8 cellular contexts compared by ENCODE assay signal in the genomic region with DNA sequence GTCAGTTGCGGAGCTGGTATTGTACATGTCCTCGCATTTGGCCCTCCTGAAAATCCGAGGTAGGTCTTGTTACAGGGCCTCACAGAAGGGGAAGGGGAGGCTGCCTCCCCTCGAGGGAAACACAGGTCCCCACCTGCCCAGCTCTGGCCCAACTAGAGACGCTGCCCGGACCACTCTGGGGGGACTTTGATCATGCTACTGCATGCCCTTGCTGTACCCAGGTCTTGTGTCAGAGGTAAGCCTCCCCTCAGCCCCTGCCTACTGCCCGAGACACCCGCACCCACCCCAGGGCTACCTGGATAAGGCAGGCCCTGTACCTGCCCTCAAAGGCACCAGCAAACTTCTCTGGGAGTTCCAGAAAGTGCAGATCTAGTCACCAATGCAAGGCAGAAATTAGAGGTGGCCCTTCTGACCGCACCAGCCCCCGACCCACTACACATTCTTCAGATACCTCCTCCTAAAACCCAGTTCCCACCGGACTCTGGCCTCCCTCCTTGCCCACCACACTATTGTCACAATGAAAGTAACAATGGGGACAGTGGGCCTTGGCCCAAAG. TPM values are rescaled to one million over a fixed set of nuclear protein-coding genes. Genes with fewer than 3 reads are reported as not detected.
DNase-seq lines count a peak whose midpoint lies in the region; ATAC-seq and TF ChIP-seq lines count a peak whose summit lies in the region.

No MANE protein-coding gene starts in this region.

- no peak overlapping the region for H2BK15ac ChIP-seq in mesenchymal stem cell (ENCODE audit: low read depth, poor library complexity, severe bottlenecking)

- H3K9ac ChIP-seq in mesenchymal stem cell (ENCODE audit: low read length), result peak overlapping the region; percentile 96

- H3K9me3 Mint-ChIP-seq in activated naive CD8-positive, alpha-beta T cell treated with anti-CD3 and anti-CD28 coated beads, Interleukin-2, amount 10 ng/mL, durations not matched to agents 7 days and 5 days, result no peaks in the 10 kb centered on the region

- H3K23ac ChIP-seq in mesenchymal stem cell (ENCODE audit: low read length in 2 of 2), result no peak overlapping the region

- H3K18ac ChIP-seq in mesenchymal stem cell (ENCODE audit: low read depth in 1 of 2, low read length in 2 of 2), result no peak overlapping the region

- H3K27me3 ChIP-seq in mesenchymal stem cell (ENCODE audit: control insufficient read depth in 1 of 2, insufficient read depth in 1 of 2, low read length in 2 of 2) (no peaks in the 10 kb centered on the region), aorta (ENCODE audit: control insufficient read depth in 1 of 2, insufficient read depth in 2 of 2, low read length in 1 of 2) (no peaks in the 10 kb centered on the region), thyroid gland (no peaks in the 10 kb centered on the region)

- H3K4me3 ChIP-seq in mesenchymal stem cell (ENCODE audit: insufficient read depth in 1 of 2, low read depth in 1 of 2, low read length in 2 of 2) (peak overlapping the region in 1 of 2 experiments; percentile 96), aorta (ENCODE audit: low read length in 2 of 2) (no peak overlapping the region), thyroid gland (replicated peaks in 1 of 3) (peak overlapping the region in 1 of 3 donors; percentile 92)

- TF ChIP-seq CTCF in thyroid gland (IDR thresholded peaks at IDR 0.05), result no peak

- POLR2A ChIA-PET in activated naive CD8-positive, alpha-beta T cell treated with anti-CD3 and anti-CD28 coated beads, Interleukin-2, amount 10 ng/mL, durations not matched to agents 7 days and 5 days (lab: Charles Lee), result interaction anchor here (1.9 to 2.5 kb wide), 2 partner anchors 37 to 55 kb away, joined by 9 to 28 read pairs; partner anchors contain the start of gene ELP6

- H2AK5ac ChIP-seq in mesenchymal stem cell (ENCODE audit: low read length, severe bottlenecking), result peak overlapping the region; percentile 39

- peak overlapping the region; percentile 90 for H3K27ac Mint-ChIP-seq in activated naive CD8-positive, alpha-beta T cell treated with anti-CD3 and anti-CD28 coated beads, Interleukin-2, amount 10 ng/mL, durations not matched to agents 7 days and 5 days

- H4K91ac ChIP-seq in mesenchymal stem cell (ENCODE audit: low read length), result no peak overlapping the region

- H3K4me1 ChIP-seq in mesenchymal stem cell (ENCODE audit: control insufficient read depth, insufficient read depth, low read depth, low read length) (peaks cover 9% of the 10 kb centered on the region), aorta (ENCODE audit: control insufficient read depth in 1 of 2, insufficient read depth in 2 of 2, low read length in 2 of 2) (no peaks in the 10 kb centered on the region), thyroid gland (peaks cover 24 to 39% of the 10 kb centered on the region in 2 donors)

- no peak overlapping the region for H2BK120ac ChIP-seq in mesenchymal stem cell (ENCODE audit: low read depth, low read length)

- TF ChIP-seq POLR2A in thyroid gland (IDR thresholded peaks at IDR 0.05), result no peak

- H3K9me3 ChIP-seq in mesenchymal stem cell (ENCODE audit: control insufficient read depth, low read length) (no peaks in the 10 kb centered on the region), aorta (ENCODE audit: control insufficient read depth, low read length) (no peaks in the 10 kb centered on the region), thyroid gland (no peaks in the 10 kb centered on the region)

- H3K4me3 Mint-ChIP-seq in activated naive CD8-positive, alpha-beta T cell treated with anti-CD3 and anti-CD28 coated beads, Interleukin-2, amount 10 ng/mL, durations not matched to agents 7 days and 5 days, result peak overlapping the region; percentile 91

- peak overlapping the region; percentile 5 to 56 for H3K4ac ChIP-seq in mesenchymal stem cell (ENCODE audit: low read depth in 1 of 2, low read length in 2 of 2)

- no peak overlapping the region for H3K27ac ChIP-seq in mesenchymal stem cell (ENCODE audit: low read length, poor library complexity, severe bottlenecking)
- peak overlapping the region; percentile 91 for H3K27ac ChIP-seq in temporal lobe (ENCODE audit: low read depth, low read length)
- H3K27ac ChIP-seq in aorta (ENCODE audit: low read depth in 1 of 2, low read length in 2 of 2), result no peak overlapping the region
- no peak overlapping the region for H3K27ac ChIP-seq in thyroid gland

- ATAC-seq in activated naive CD8-positive, alpha-beta T cell treated with anti-CD3 and anti-CD28 coated beads, Interleukin-2, amount 10 ng/mL, durations not matched to agents 7 days and 5 days (ENCODE audit: low read depth), result no peak
- ATAC-seq in aorta (ENCODE audit: low FRiP score), result no peak

- intact Hi-C loops in aorta (cut with DNase I), result loop anchor here in 1 of 2 donors (2.0 kb wide), 1 partner anchor 56 kb away; no protein-coding TSS in a partner anchor
- intact Hi-C loops in thyroid gland (cut with DNase I), result loop anchor here (2.0 kb wide), 1 partner anchor 56 kb away; no protein-coding TSS in a partner anchor

- H3K36me3 ChIP-seq in mesenchymal stem cell (ENCODE audit: control insufficient read depth in 1 of 2, insufficient read depth in 2 of 2, low read depth in 1 of 2, low read length in 2 of 2), result peaks cover 0 to 2% of the 10 kb centered on the region in 2 experiments
- no peaks in the 10 kb centered on the region for H3K36me3 ChIP-seq in aorta (ENCODE audit: control insufficient read depth in 1 of 2, insufficient read depth in 2 of 2, low read length in 1 of 2)
- no peaks in the 10 kb centered on the region for H3K36me3 ChIP-seq in thyroid gland

- peaks cover 20% of the 10 kb centered on the region for H3K4me1 Mint-ChIP-seq in activated naive CD8-positive, alpha-beta T cell treated with anti-CD3 and anti-CD28 coated beads, Interleukin-2, amount 10 ng/mL, durations not matched to agents 7 days and 5 days

- no peaks in the 10 kb centered on the region for H3K36me3 Mint-ChIP-seq in activated naive CD8-positive, alpha-beta T cell treated with anti-CD3 and anti-CD28 coated beads, Interleukin-2, amount 10 ng/mL, durations not matched to agents 7 days and 5 days

- H3K4me2 ChIP-seq in mesenchymal stem cell (ENCODE audit: low read length, poor library complexity, severe bottlenecking), result no peak overlapping the region

- no peaks in the 10 kb centered on the region for H3K27me3 Mint-ChIP-seq in activated naive CD8-positive, alpha-beta T cell treated with anti-CD3 and anti-CD28 coated beads, Interleukin-2, amount 10 ng/mL, durations not matched to agents 7 days and 5 days

- no peak overlapping the region for H2BK5ac ChIP-seq in mesenchymal stem cell (ENCODE audit: low read depth, low read length, poor library complexity, severe bottlenecking)

- H2BK12ac ChIP-seq in mesenchymal stem cell (ENCODE audit: low read length in 2 of 2), result no peak overlapping the region

- 92% methylated on average over 11 of the region's 11 CpGs for WGBS in mesenchymal stem cell
- 89 to 92% methylated on average over 11 of the region's 11 CpGs for whole genome bisulfite sequencing in aorta, 2 donors
- WGBS in thyroid gland, 2 donors, result 85 to 88% methylated on average over 11 of the region's 11 CpGs

- no peak overlapping the region for H2AFZ ChIP-seq in mesenchymal stem cell (ENCODE audit: low read depth, low read length)

- peaks cover 7% of the 10 kb centered on the region for H3K79me1 ChIP-seq in mesenchymal stem cell (replicated peaks; ENCODE audit: low read length, poor library complexity, severe bottlenecking)

- H4K8ac ChIP-seq in mesenchymal stem cell (ENCODE audit: low read length), result peak overlapping the region; percentile 10

- peak overlapping the region in 1 of 2 experiments; percentile 71 for H3K14ac ChIP-seq in mesenchymal stem cell (ENCODE audit: low read length in 2 of 2)

- peak; percentile 19 for DNase-seq in activated CD8-positive, alpha-beta memory T cell treated with anti-CD3 and anti-CD28 coated beads, Interleukin-2, amount 50 U/mL, for 4 hours
- no peak for DNase-seq in activated CD8-positive, alpha-beta memory T cell treated with anti-CD3 and anti-CD28 coated beads for 24 hours
- peak; percentile 32 for DNase-seq in activated naive CD8-positive, alpha-beta T cell treated with anti-CD3 and anti-CD28 coated beads, Interleukin-2, amount 10 ng/mL, durations not matched to agents 7 days and 5 days
- no peak for DNase-seq in mesenchymal stem cell
- no peak for DNase-seq in aorta
- DNase-seq in iPS-NIHi7 (ENCODE audit: extremely low spot score), result no peak
- DNase-seq in thyroid gland, result no peak

RNA-seq across cellular contexts. Expression of gene SCAP, which starts 1.0 kb away (rescaled TPM):
- total RNA-seq in activated naive CD8-positive, alpha-beta T cell treated with anti-CD3 and anti-CD28 coated beads, Interleukin-2, amount 10 ng/mL, durations not matched to agents 7 days and 5 days, result 10 to 100 TPM; 73.5 to 80.1 TPM
- polyA plus RNA-seq in mesenchymal stem cell (2013, experiment 1 of 2), result 37.9 TPM
- polyA plus RNA-seq in mesenchymal stem cell (2013, experiment 2 of 2), result 37.2 TPM
- total RNA-seq in temporal lobe, result 45.7 TPM
- total RNA-seq in aorta, result 10 to 100 TPM; 57.4 to 66.1 TPM
- 10 to 100 TPM; 13.9 to 53.0 TPM for polyA plus RNA-seq in aorta
- total RNA-seq in thyroid gland, result 100 to 1,000 TPM in 1 of 4 donors, 10 to 100 TPM in 3; 56.8 to 102 (median 88.8) TPM

RNA-seq across cellular contexts. Expression of gene ELP6, which starts 36.8 kb away (rescaled TPM):
- 10 to 100 TPM; 36.8 to 39.8 TPM for total RNA-seq in activated naive CD8-positive, alpha-beta T cell treated with anti-CD3 and anti-CD28 coated beads, Interleukin-2, amount 10 ng/mL, durations not matched to agents 7 days and 5 days
- 17.9 TPM for polyA plus RNA-seq in mesenchymal stem cell (2013, experiment 1 of 2)
- 19.1 TPM for polyA plus RNA-seq in mesenchymal stem cell (2013, experiment 2 of 2)
- total RNA-seq in temporal lobe (17.2 TPM), aorta (10 to 100 TPM; 19.7 to 21.9 TPM), thyroid gland (10 to 100 TPM; 25.3 to 42.7 (median 35.5) TPM)
- polyA plus RNA-seq in aorta, result 10 to 100 TPM; 27.1 to 29.3 TPM

Comparison
In these comparisons a context has a peak if more than half of its experiments do, and no peak if none do; other contexts are left out.
1. DNase-seq: peak in activated CD8-positive, alpha-beta memory T cell treated with anti-CD3 and anti-CD28 coated beads, Interleukin-2, amount 50 U/mL, for 4 hours (single experiment) and activated naive CD8-positive, alpha-beta T cell treated with anti-CD3 and anti-CD28 coated beads, Interleukin-2, amount 10 ng/mL, durations not matched to agents 7 days and 5 days (single experiment); none in activated CD8-positive, alpha-beta memory T cell treated with anti-CD3 and anti-CD28 coated beads for 24 hours (single experiment), mesenchymal stem cell (single experiment), aorta (0 of 2), iPS-NIHi7 (single experiment) and thyroid gland (0 of 2).